In genomic region chr3:69181592-69182211, GRCh38 we compare ENCODE assay signal across 10 cellular contexts. TPM values are rescaled to one million over a fixed set of nuclear protein-coding genes. Genes with fewer than 3 reads are reported as not detected.
DNase-seq lines count a peak whose midpoint lies in the region; ATAC-seq, FAIRE-seq and TF ChIP-seq lines count a peak whose summit lies in the region.
"Had no signal": no experiment of that assay in that cellular context is flagged by ENCODE, and none has a peak within 500 bp of the region (broad histone marks: within the 10 kb centered on the region; RNA-seq: fewer than 3 reads in every experiment).

No MANE protein-coding gene starts in this region.

- no peak for TF ChIP-seq RAD21 in A549 (conservative IDR thresholded peaks at IDR 0.05 in 1 of 2, IDR thresholded peaks at IDR 0.05 in 1 of 2)

- H3K27me3 ChIP-seq in dorsolateral prefrontal cortex: no peaks in the 10 kb centered on the region
- H3K27me3 ChIP-seq in esophagus muscularis mucosa: no peaks in the 10 kb centered on the region
- H3K27me3 ChIP-seq in ascending aorta: no peaks in the 10 kb centered on the region
- H3K27me3 ChIP-seq: cardiac muscle cell had no signal

- 71% methylated on average over 9 of the region's 9 CpGs for WGBS in A549 (ENCODE audit: missing lambda C conversion rate)
- WGBS in esophagus muscularis mucosa: 75% methylated on average over 9 of the region's 9 CpGs

- TF ChIP-seq CTCF in A549 (IDR thresholded peaks at IDR 0.05) (no peak), dorsolateral prefrontal cortex (IDR thresholded peaks at IDR 0.05 in 54 of 56, conservative IDR thresholded peaks at IDR 0.05 in 2 of 56; ENCODE audit: low read depth in 1 of 56, partially characterized antibody in 56 of 56) (peak in 5 of 56 donors; percentile 3 to 15 (median 13)), esophagus muscularis mucosa (IDR thresholded peaks at IDR 0.05) (no peak), ascending aorta (IDR thresholded peaks at IDR 0.05) (no peak)

- FAIRE-seq in A549 (lab: Jason Lieb, UNC): no peak

- intact Hi-C loops in dorsolateral prefrontal cortex (cut with DNase I) (loop anchor here in 1 of 2 donors (5.0 kb wide), 1 partner anchor 126 kb away; no protein-coding TSS in a partner anchor), esophagus muscularis mucosa (cut with DNase I) (no loop called here), ascending aorta (cut with DNase I) (no loop called here)

- H3K36me3 ChIP-seq in esophagus muscularis mucosa (peaks cover 3 to 36% (median 13%) of the 10 kb centered on the region in 4 donors), ascending aorta (peaks cover 16 to 30% of the 10 kb centered on the region in 2 donors)

- peak overlapping the region; percentile 54 for H3K4me2 ChIP-seq in A549

- POLR2A ChIA-PET in A549 (lab: Yijun Ruan, JAX): no interaction called here

- TF ChIP-seq EP300 in A549 (IDR thresholded peaks at IDR 0.05) (no peak), esophagus muscularis mucosa (IDR thresholded peaks at IDR 0.05) (no peak)

- no peaks in the 10 kb centered on the region for H3K9me3 ChIP-seq in A549
- H3K9me3 ChIP-seq in esophagus muscularis mucosa: no peaks in the 10 kb centered on the region
- no peaks in the 10 kb centered on the region for H3K9me3 ChIP-seq in ascending aorta

- H3K4me1 ChIP-seq in A549 (peaks cover 42% of the 10 kb centered on the region), esophagus muscularis mucosa (peaks cover 0 to 7% (median 0%) of the 10 kb centered on the region in 4 donors), ascending aorta (no peaks in the 10 kb centered on the region)

- no peak for TF ChIP-seq POLR2A in A549 (IDR thresholded peaks at IDR 0.05; ENCODE audit: low read length)
- no peak for TF ChIP-seq POLR2A in esophagus muscularis mucosa (IDR thresholded peaks at IDR 0.05; ENCODE audit: low read depth)

- ATAC-seq in A549 (peak; percentile 63 to 77; a peak in 3 of 6 replicates), HG03469 (IDR thresholded peaks at IDR 0.05; ENCODE audit: unreplicated experiment) (no peak)

- DNase-seq in A549 (ENCODE audit: low read depth in 1 of 2, low spot score in 1 of 2) (peak in 1 of 2 experiments; percentile 35), MV-4-11 (lab: John Stamatoyannopoulos, UW) (peak; percentile 29), dorsolateral prefrontal cortex (peak in 2 of 10 donors; percentile 36 to 50), lung microvascular endothelial cell (ENCODE audit: low read depth in 2 of 2) (peak; percentile 86 to 95), ecto neural progenitor cell (ENCODE audit: low spot score) (no peak), esophagus muscularis mucosa (ENCODE audit: extremely low spot score) (no peak), ascending aorta (ENCODE audit: low spot score in 2 of 2) (no peak)
- DNase-seq: NCI-H1694 had no signal

- CTCF ChIA-PET in A549 (lab: Yijun Ruan, JAX): no interaction called here

- peak overlapping the region in 1 of 2 experiments; percentile 49; a peak in 1 of 6 replicates for H3K27ac ChIP-seq in A549
- peak overlapping the region; percentile 31 to 96 (median 89) for H3K27ac ChIP-seq in dorsolateral prefrontal cortex
- no peak overlapping the region for H3K27ac ChIP-seq in esophagus muscularis mucosa (replicated peaks in 1 of 4)
- H3K27ac ChIP-seq in ascending aorta: no peak overlapping the region
- H3K27ac ChIP-seq: cardiac muscle cell had no signal

- H3K4me3 ChIP-seq in A549: no peak overlapping the region
- H3K4me3 ChIP-seq in dorsolateral prefrontal cortex: peak overlapping the region in 3 of 59 donors; percentile 7 to 30 (median 16)
- H3K4me3 ChIP-seq in esophagus muscularis mucosa: no peak overlapping the region
- H3K4me3 ChIP-seq in ascending aorta: no peak overlapping the region
- H3K4me3 ChIP-seq: cardiac muscle cell had no signal

TF ChIP-seq in A549, 52 proteins besides CTCF, POLR2A, EP300 and RAD21:
- TF ChIP-seq NPAS2 (CRISPR knock-in tag; IDR thresholded peaks at IDR 0.05; ENCODE audit: borderline replicate concordance) (no peak), JUN (IDR thresholded peaks at IDR 0.05) (no peak), CHD4 (IDR thresholded peaks at IDR 0.05; ENCODE audit: borderline replicate concordance) (no peak), SMC3 (IDR thresholded peaks at IDR 0.05) (no peak), ATOH8 (CRISPR knock-in tag; IDR thresholded peaks at IDR 0.05; ENCODE audit: low read depth) (no peak), HMGXB4 (CRISPR knock-in tag; IDR thresholded peaks at IDR 0.05; ENCODE audit: borderline replicate concordance) (no peak), NFE2L2 (conservative IDR thresholded peaks at IDR 0.05; ENCODE audit: low read length) (no peak), MAZ (IDR thresholded peaks at IDR 0.05; ENCODE audit: borderline replicate concordance, low read depth, low read length) (no peak), FOXS1 (CRISPR knock-in tag; IDR thresholded peaks at IDR 0.05) (no peak), FOSB (CRISPR knock-in tag; IDR thresholded peaks at IDR 0.05) (no peak), BHLHE40 (IDR thresholded peaks at IDR 0.05; ENCODE audit: low read depth, low read length) (no peak), RNF2 (IDR thresholded peaks at IDR 0.05; ENCODE audit: borderline replicate concordance, low read depth) (no peak), FOSL2 (IDR thresholded peaks at IDR 0.05) (no peak), FOSL2 (CRISPR knock-in tag; IDR thresholded peaks at IDR 0.05) (peak; percentile 22; the same call in 1 of the 2 replicates), CEBPB (IDR thresholded peaks at IDR 0.05) (peak in 1 of 2 experiments; percentile 79; a peak in 2 of 4 replicates), ZFP36 (IDR thresholded peaks at IDR 0.05; ENCODE audit: borderline replicate concordance, partially characterized antibody) (no peak), MAX (IDR thresholded peaks at IDR 0.05) (no peak), ZSCAN20 (CRISPR knock-in tag; IDR thresholded peaks at IDR 0.05) (no peak)
- TF ChIP-seq, protein P1, sequence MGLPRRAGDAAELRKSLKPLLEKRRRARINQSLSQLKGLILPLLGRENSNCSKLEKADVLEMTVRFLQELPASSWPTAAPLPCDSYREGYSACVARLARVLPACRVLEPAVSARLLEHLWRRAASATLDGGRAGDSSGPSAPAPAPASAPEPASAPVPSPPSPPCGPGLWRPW (IDR thresholded peaks at IDR 0.05): no peak
TF ChIP-seq in A549: peak in this region for 2.

RNA-seq across cellular contexts. Expression of gene LMOD3, which starts 59.3 kb away (rescaled TPM):
- polyA plus RNA-seq in A549 (2011; rRNA removed): not detected in 2 replicates
- not detected in 2 replicates for polyA plus RNA-seq in A549 (2012; cell fraction: cytosol; rRNA removed)
- polyA plus RNA-seq in A549 (2012; cell fraction: nucleus; rRNA removed): not detected in 2 replicates
- polyA plus RNA-seq in A549 (2017; fragmentation: RNase III; extraction: RNeasy Plus Mini Kit Qiagen cat#74134 plus additional on column Dnase treatment): not detected in 3 replicates
- not detected in 2 replicates for polyA minus RNA-seq in A549 (2011; rRNA and poly(A)+ RNA removed)
- 1 to 10 TPM in 7 of 120 experiments, under 1 TPM in 106, not detected in 7; 0.13 to 1.2 (median 0.44) TPM for total RNA-seq in dorsolateral prefrontal cortex
- total RNA-seq in lung microvascular endothelial cell: not detected in 2 replicates
- total RNA-seq in esophagus muscularis mucosa: 1 to 10 TPM in 2 of 4 donors, under 1 TPM in 2; 0.50 to 2.9 (median 1.3) TPM
- total RNA-seq in ascending aorta: not detected

Comparison
In these comparisons a context has a peak if more than half of its experiments do, and no peak if none do; other contexts are left out.
1. DNase-seq: peak in MV-4-11 (single experiment) and lung microvascular endothelial cell (2 of 2); none in ecto neural progenitor cell (single experiment), esophagus muscularis mucosa (single experiment) and ascending aorta (0 of 2).
2. H3K27ac ChIP-seq: peak in dorsolateral prefrontal cortex (59 of 59); none in esophagus muscularis mucosa (0 of 4) and ascending aorta (0 of 2).